In genomic region chr2:190062617-190063016, GRCh38 we compare ENCODE assay signal across 28 cellular contexts. TPM values are rescaled to one million over a fixed set of nuclear protein-coding genes. Genes with fewer than 3 reads are reported as not detected.
DNase-seq lines count a peak whose midpoint lies in the region; ATAC-seq and TF ChIP-seq lines count a peak whose summit lies in the region.
"Had no signal": no experiment of that assay in that cellular context is flagged by ENCODE, and none has a peak within 500 bp of the region (broad histone marks: within the 10 kb centered on the region; RNA-seq: fewer than 3 reads in every experiment).

Gene MSTN, minus strand, starts transcription at chr2:190062729. Its CDS starts 133 bp downstream, at chr2:190062596.

- H3K79me2 ChIP-seq in osteoblast (ENCODE audit: insufficient read depth, low read length), result no peaks in the 10 kb centered on the region

- H3K4me2 ChIP-seq in osteoblast (ENCODE audit: insufficient read depth, low read length), result no peak within 1 kb of the TSS

- H3K27me3 ChIP-seq in brain microvascular endothelial cell (replicated peaks) (no peaks in the 10 kb centered on the region), osteoblast (ENCODE audit: insufficient read depth, low read length) (no peaks in the 10 kb centered on the region)
- H3K27me3 ChIP-seq: heart left ventricle, right lobe of liver, vagina had no signal

- ATAC-seq in HG03469 (IDR thresholded peaks at IDR 0.05; ENCODE audit: unreplicated experiment), result no peak
- ATAC-seq in mucosa of descending colon, result no peak
- no peak for ATAC-seq in HG03039 (IDR thresholded peaks at IDR 0.05; ENCODE audit: unreplicated experiment)
- ATAC-seq in HG03432 (IDR thresholded peaks at IDR 0.05; ENCODE audit: unreplicated experiment), result no peak
- ATAC-seq: activated naive CD8-positive, alpha-beta T cell treated with anti-CD3 and anti-CD28 coated beads, Interleukin-2, amount 50 U/mL, for 24 hours; heart left ventricle; lower lobe of right lung; right lobe of liver had no signal

- H3K4me3 ChIP-seq in brain microvascular endothelial cell (ENCODE audit: low read depth, low read length) (peak within 1 kb of the TSS; percentile 21), osteoblast (ENCODE audit: insufficient read depth, low read length) (no peak within 1 kb of the TSS), mucosa of descending colon (no peak within 1 kb of the TSS)
- H3K4me3 ChIP-seq: lower lobe of right lung, right lobe of liver, thoracic aorta, vagina had no signal

- H3K4me1 ChIP-seq in osteoblast (ENCODE audit: insufficient read depth, low read length) (no peaks in the 10 kb centered on the region), mucosa of descending colon (ENCODE audit: low read depth) (no peaks in the 10 kb centered on the region)
- H3K4me1 ChIP-seq: heart left ventricle, lower lobe of right lung, right lobe of liver, vagina had no signal

- no peaks in the 10 kb centered on the region for H4K20me1 ChIP-seq in osteoblast (ENCODE audit: insufficient read depth, low read length)

- H3K36me3 ChIP-seq in brain microvascular endothelial cell (replicated peaks), result no peaks in the 10 kb centered on the region
- H3K36me3 ChIP-seq in osteoblast (ENCODE audit: insufficient read depth, low read length), result no peaks in the 10 kb centered on the region
- no peaks in the 10 kb centered on the region for H3K36me3 ChIP-seq in mucosa of descending colon (ENCODE audit: low read depth)
- H3K36me3 ChIP-seq: heart left ventricle, lower lobe of right lung, right lobe of liver, thoracic aorta, vagina had no signal

- DNase-seq in NCI-H748 (lab: John Stamatoyannopoulos, UW; ENCODE audit: unreplicated experiment) (peak; percentile 20), NCI-H748 treated with DMSO at 0.1 percent for 48 hours (lab: John Stamatoyannopoulos, UW) (no peak), brain microvascular endothelial cell (no peak), osteoblast (ENCODE audit: insufficient read length, low spot score, missing footprints) (no peak), mucosa of descending colon (no peak)
- DNase-seq: activated CD4-positive, alpha-beta T cell treated with anti-CD3 and anti-CD28 coated beads, Interleukin-2, amount 10 ng/mL, durations not matched to agents 7 days and 5 days; activated gamma-delta T cell treated with Interleukin-2 at 50 U/mL for 16 hours; activated naive CD8-positive, alpha-beta T cell treated with anti-CD3 and anti-CD28 coated beads, Interleukin-2, amount 50 U/mL, for 24 hours; activated T-cell treated with anti-CD3 and anti-CD28 coated beads, Interleukin-2, amount 50 U/mL, for 24 hours; CD4-positive, CD25-positive, alpha-beta regulatory T cell; effector CD8-positive, alpha-beta T cell; heart left ventricle; kidney glomerular epithelial cell; lower lobe of right lung; NCI-H1092 treated with DMSO at 0.1 percent for 48 hours; NCI-H187 treated with DMSO at 0.1 percent for 48 hours; NCI-H226; NCI-H774; right lobe of liver; stimulated activated naive CD4-positive, alpha-beta T cell had no signal

- in situ Hi-C loops in brain microvascular endothelial cell (cut with HindIII; ENCODE audit: low pct_ligation_motif_present, low sequenced_read_pairs), result no loop called here

- H3K9me3 ChIP-seq in osteoblast (ENCODE audit: low read depth, low read length) (no peaks in the 10 kb centered on the region), mucosa of descending colon (no peaks in the 10 kb centered on the region)
- H3K9me3 ChIP-seq: heart left ventricle, lower lobe of right lung, right lobe of liver, thoracic aorta, vagina had no signal

- intact Hi-C loops in mucosa of descending colon (cut with DNase I, micrococcal nuclease), result no loop called here

- H2AFZ ChIP-seq in osteoblast (ENCODE audit: low read length), result peak within 1 kb of the TSS; percentile 64

- no peak within 1 kb of the TSS for H3K27ac ChIP-seq in brain microvascular endothelial cell
- H3K27ac ChIP-seq in osteoblast (ENCODE audit: low read depth, low read length), result no peak within 1 kb of the TSS
- H3K27ac ChIP-seq: 22Rv1, lower lobe of right lung, right lobe of liver, thoracic aorta, vagina had no signal

- TF ChIP-seq CTCF in brain microvascular endothelial cell (IDR thresholded peaks at IDR 0.05; ENCODE audit: low read depth, low read length, missing control alignments) (no peak), osteoblast (IDR thresholded peaks at IDR 0.05; ENCODE audit: extremely low read depth, low read depth, low read length) (no peak), mucosa of descending colon (IDR thresholded peaks at IDR 0.05) (no peak)

RNA-seq across cellular contexts. Expression of gene MSTN, which starts in this region (rescaled TPM):
- total RNA-seq in osteoblast (under 0.01 TPM in 1 of 2 replicates, not detected in the other), mucosa of descending colon (under 1 TPM in 2 of 3 donors, not detected in 1; 0.26 to 0.35 TPM)
- total RNA-seq: activated CD4-positive, alpha-beta T cell treated with anti-CD3 and anti-CD28 coated beads, Interleukin-2, amount 10 ng/mL, durations not matched to agents 7 days and 5 days; CD4-positive, CD25-positive, alpha-beta regulatory T cell; epithelial cell of proximal tubule; right lobe of liver; RPMI7951 had no signal
